8 cellular contexts compared by ENCODE assay signal in the genomic region with DNA sequence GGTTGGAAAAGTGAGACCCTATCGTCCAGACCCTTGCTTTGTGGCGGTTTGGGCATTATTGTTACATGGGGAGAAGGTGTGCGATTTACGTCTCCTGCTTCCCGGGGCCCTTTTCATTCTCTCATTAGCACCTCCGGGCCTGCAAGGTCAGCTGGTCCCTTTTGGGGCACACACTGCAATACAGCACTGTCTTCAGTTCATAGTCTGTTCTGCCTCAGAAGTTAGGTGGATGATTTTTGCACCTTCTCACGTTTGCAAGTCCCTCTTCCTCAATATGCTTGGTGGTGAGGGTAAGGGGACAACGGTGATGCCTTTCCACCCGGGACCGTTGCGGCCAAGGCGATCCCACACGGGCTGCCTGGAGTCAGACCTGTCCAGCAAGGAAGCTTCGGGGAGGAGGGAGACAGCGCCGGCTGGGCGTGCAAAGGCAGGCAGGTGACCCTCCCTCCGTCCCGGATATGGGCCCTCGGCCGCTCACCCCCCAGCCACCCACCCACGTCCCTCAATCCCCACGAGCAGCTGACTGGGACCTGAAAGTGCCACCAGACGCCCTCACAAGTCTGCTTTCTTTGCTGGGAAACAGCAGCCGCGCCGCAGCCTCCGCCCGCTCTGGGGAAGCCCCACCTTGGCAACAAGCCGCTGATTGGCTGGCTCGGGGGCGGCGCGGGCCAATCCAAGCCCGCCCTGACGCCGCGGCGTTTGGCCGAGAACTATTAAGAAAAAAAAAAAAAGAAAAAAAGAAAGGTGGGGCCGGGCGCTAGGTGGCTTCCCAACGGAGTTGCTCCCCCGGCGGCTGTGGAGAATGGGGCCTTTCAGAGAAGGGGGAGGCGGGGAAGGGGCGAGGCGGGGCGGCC.
DNase-seq lines count a peak whose midpoint lies in the region; ATAC-seq lines count a peak whose summit lies in the region.

No MANE protein-coding gene starts in this region.

- DNase-seq in AG08395 (ENCODE audit: low spot score): peak; percentile 98
- peak; percentile 83 for DNase-seq in NCI-H226
- DNase-seq in activated CD4-positive, CD25-positive, alpha-beta regulatory T cell (lab: John Stamatoyannopoulos, UW): peak; percentile 82 to 94 (median 88)
- DNase-seq in central memory CD8-positive, alpha-beta T cell (ENCODE audit: low spot score in 2 of 2): peak; percentile 86 to 94
- peak; percentile 96 for DNase-seq in islet precursor cell
- peak; percentile 84 to 92 (median 88) for DNase-seq in stimulated activated CD4-positive, alpha-beta T cell treated with anti-CD3 and anti-CD28 coated beads, Interleukin-12 subunit alpha, Interleukin-12 subunit beta, amount 100 ng/mL, for 48 hours (ENCODE audit: low read depth in 2 of 3, low spot score in 1 of 3)

- H3K27me3 Mint-ChIP-seq in central memory CD8-positive, alpha-beta T cell: no peaks in the 10 kb centered on the region

- ATAC-seq in GM19023 (IDR thresholded peaks at IDR 0.05; ENCODE audit: unreplicated experiment): peak; percentile 71
- peak; percentile 59 for ATAC-seq in HG03196 (IDR thresholded peaks at IDR 0.05; ENCODE audit: unreplicated experiment)
- peak; percentile 77 for ATAC-seq in central memory CD8-positive, alpha-beta T cell (replicated peaks; ENCODE audit: extremely low read depth, poor library complexity, severe bottlenecking)

- H3K27ac Mint-ChIP-seq in central memory CD8-positive, alpha-beta T cell (ENCODE audit: low read depth): peak overlapping the region; percentile 97

- H3K9me3 Mint-ChIP-seq in central memory CD8-positive, alpha-beta T cell: no peaks in the 10 kb centered on the region

- peak overlapping the region; percentile 77 for H3K4me3 Mint-ChIP-seq in central memory CD8-positive, alpha-beta T cell

- H3K4me1 Mint-ChIP-seq in central memory CD8-positive, alpha-beta T cell: peaks cover 69% of the 10 kb centered on the region

- H3K36me3 Mint-ChIP-seq in central memory CD8-positive, alpha-beta T cell (ENCODE audit: insufficient read depth): peaks cover 17% of the 10 kb centered on the region

Comparison
In these comparisons a context has a peak if more than half of its experiments do, and no peak if none do; other contexts are left out.
1. Peak in every context shown above with its lines: DNase-seq and ATAC-seq.